2 cellular contexts compared by ENCODE assay signal in the genomic region with DNA sequence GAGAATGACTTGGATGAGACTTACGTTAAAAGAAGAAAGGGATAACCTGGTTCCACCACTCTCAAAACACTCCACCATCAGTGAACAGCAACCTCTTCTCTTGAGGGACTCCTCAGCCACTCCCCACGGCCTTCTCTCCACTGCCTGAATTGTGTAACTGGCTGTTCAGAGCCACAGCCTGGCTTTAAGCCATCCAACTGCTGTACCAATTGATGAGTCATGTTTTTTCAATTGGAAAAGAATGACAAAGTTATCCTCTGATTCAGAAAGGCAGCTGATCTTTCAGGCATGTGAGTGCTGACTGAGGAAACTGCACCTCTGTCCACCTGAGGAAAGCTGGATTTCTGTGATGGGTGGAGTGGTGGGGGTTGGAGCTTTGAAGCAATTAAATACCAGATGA.
TF ChIP-seq lines count a peak whose summit lies in the region.
"Not testable (repeated sequence)": the region's sequence is repeated elsewhere in the genome, so short reads cannot be mapped to it uniquely, and the experiment has no call there.

No MANE protein-coding gene starts in this region.

TF ChIP-seq in A549, 52 proteins besides CTCF, POLR2A, EP300 and RAD21:
- peak; percentile 53 for TF ChIP-seq JUNB (IDR thresholded peaks at IDR 0.05)
- 0 out of 5 replicates have a peak, but pooled peaks of 1 of the 2 experiments have one; percentile 19 for TF ChIP-seq JUN (IDR thresholded peaks at IDR 0.05)
- TF ChIP-seq NFE2L2 (conservative IDR thresholded peaks at IDR 0.05; ENCODE audit: low read length): peak; percentile 84
- TF ChIP-seq MAFK (IDR thresholded peaks at IDR 0.05; ENCODE audit: partially characterized antibody): peak; percentile 100
- peak; percentile 52 to 88 for TF ChIP-seq CEBPB (IDR thresholded peaks at IDR 0.05)
- TF ChIP-seq, protein P1, sequence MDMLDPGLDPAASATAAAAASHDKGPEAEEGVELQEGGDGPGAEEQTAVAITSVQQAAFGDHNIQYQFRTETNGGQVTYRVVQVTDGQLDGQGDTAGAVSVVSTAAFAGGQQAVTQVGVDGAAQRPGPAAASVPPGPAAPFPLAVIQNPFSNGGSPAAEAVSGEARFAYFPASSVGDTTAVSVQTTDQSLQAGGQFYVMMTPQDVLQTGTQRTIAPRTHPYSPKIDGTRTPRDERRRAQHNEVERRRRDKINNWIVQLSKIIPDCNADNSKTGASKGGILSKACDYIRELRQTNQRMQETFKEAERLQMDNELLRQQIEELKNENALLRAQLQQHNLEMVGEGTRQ (IDR thresholded peaks at IDR 0.05): peak; percentile 45; the same call in 1 of the 2 replicates
- TF ChIP-seq FOSL2 (IDR thresholded peaks at IDR 0.05): peak; percentile 62; the same call in 1 of the 2 replicates
- peak; percentile 99 for TF ChIP-seq FOSL2 (CRISPR knock-in tag; IDR thresholded peaks at IDR 0.05)
TF ChIP-seq in A549: peak in this region for 7; not testable (repeated sequence) for 45.

TF ChIP-seq in K562, 482 proteins besides CTCF, POLR2A, EP300 and RAD21:
- peak; percentile 48 for TF ChIP-seq ARID1B (IDR thresholded peaks at IDR 0.05)
- peak; percentile 75 for TF ChIP-seq NFIC (IDR thresholded peaks at IDR 0.05)
- not testable (repeated sequence) for TF ChIP-seq CEBPG (CRISPR knock-in tag; IDR thresholded peaks at IDR 0.05)
- TF ChIP-seq CEBPG (tag; conservative IDR thresholded peaks at IDR 0.05 in 1 of 2, IDR thresholded peaks at IDR 0.05 in 1 of 2): peak; percentile 42 to 74; a peak in 3 of 4 replicates
- peak; percentile 49; the same call in 1 of the 2 replicates for TF ChIP-seq JUNB (CRISPR knock-in tag; conservative IDR thresholded peaks at IDR 0.05)
- TF ChIP-seq DPF2 (IDR thresholded peaks at IDR 0.05): peak; percentile 45
- peak; percentile 96 for TF ChIP-seq MAFG (tag; conservative IDR thresholded peaks at IDR 0.05)
- TF ChIP-seq SMARCA4 (IDR thresholded peaks at IDR 0.05): peak; percentile 54
- TF ChIP-seq MAFF (IDR thresholded peaks at IDR 0.05; ENCODE audit: low read length): peak; percentile 58
- TF ChIP-seq NFE2 (IDR thresholded peaks at IDR 0.05; ENCODE audit: low read depth): peak; percentile 33; the same call in 1 of the 2 replicates
- peak; percentile 87 for TF ChIP-seq CEBPB (tag; IDR thresholded peaks at IDR 0.05)
- peak; percentile 97 for TF ChIP-seq ZNF316 (IDR thresholded peaks at IDR 0.05)
- 0 out of 2 replicates have a peak, but pooled peaks have one; percentile 9 for TF ChIP-seq BHLHE40 (IDR thresholded peaks at IDR 0.05; ENCODE audit: low read length)
- peak; percentile 73 for TF ChIP-seq JUND (IDR thresholded peaks at IDR 0.05; ENCODE audit: borderline replicate concordance, low read depth, low read length)
- peak; percentile 53; the same call in 1 of the 3 replicates for TF ChIP-seq JUND (tag; IDR thresholded peaks at IDR 0.05; ENCODE audit: borderline replicate concordance, low read depth, low read length)
- TF ChIP-seq FOSL1 (tag; conservative IDR thresholded peaks at IDR 0.05): peak; percentile 82
- TF ChIP-seq BACH1 (tag; IDR thresholded peaks at IDR 0.05): peak; percentile 86
- peak; percentile 54; the same call in 1 of the 2 replicates for TF ChIP-seq MAFK (IDR thresholded peaks at IDR 0.05; ENCODE audit: low read length)
- 0 out of 2 replicates have a peak, but pooled peaks have one; percentile 48 for TF ChIP-seq SMARCE1 (IDR thresholded peaks at IDR 0.05)
- TF ChIP-seq, protein P2, sequence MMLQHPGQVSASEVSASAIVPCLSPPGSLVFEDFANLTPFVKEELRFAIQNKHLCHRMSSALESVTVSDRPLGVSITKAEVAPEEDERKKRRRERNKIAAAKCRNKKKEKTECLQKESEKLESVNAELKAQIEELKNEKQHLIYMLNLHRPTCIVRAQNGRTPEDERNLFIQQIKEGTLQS (IDR thresholded peaks at IDR 0.05): peak; percentile 97
- TF ChIP-seq, protein P2 (CRISPR knock-in tag; conservative IDR thresholded peaks at IDR 0.05): not testable (repeated sequence)
- peak; percentile 95 for TF ChIP-seq C11orf30 (IDR thresholded peaks at IDR 0.05; ENCODE audit: low read depth)
- TF ChIP-seq NFE2L1 (tag; IDR thresholded peaks at IDR 0.05; ENCODE audit: borderline replicate concordance, low read depth): peak; percentile 55; the same call in 1 of the 2 replicates
